11 cellular contexts compared by ENCODE assay signal in the genomic region with DNA sequence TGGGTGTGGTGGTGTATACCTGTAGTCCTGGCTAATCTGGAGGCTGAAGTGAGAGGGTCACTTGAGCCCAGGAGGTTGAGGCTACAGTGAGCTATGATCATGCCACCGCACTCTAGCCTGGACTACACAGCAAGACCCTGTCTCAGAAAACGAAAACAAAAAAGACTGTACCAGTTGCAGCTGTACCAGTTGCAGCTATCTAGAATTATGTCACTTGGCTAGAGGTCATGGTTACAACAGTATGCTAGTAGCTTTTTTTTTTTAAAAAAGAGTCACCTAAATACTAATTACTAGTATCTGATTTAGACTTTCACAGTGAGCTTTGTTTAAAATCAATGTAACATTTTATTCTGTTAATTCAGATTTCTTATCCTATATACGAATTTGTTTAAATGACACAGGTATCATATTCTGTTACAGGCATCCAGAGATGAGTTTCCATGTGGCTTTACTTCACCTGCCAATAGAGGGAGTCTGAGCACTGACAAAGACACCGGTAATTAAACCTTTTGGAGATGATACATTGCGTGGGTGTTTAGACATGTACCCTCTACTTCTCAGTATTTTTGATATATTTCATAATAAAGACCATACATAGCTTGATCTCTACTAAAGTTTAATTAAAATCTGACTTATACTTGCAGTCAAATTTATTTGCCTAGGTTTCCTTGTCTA.
DNase-seq lines count a peak whose midpoint lies in the region; ATAC-seq, FAIRE-seq and TF ChIP-seq lines count a peak whose summit lies in the region.
"Had no signal": no experiment of that assay in that cellular context is flagged by ENCODE, and none has a peak within 500 bp of the region (broad histone marks: within the 10 kb centered on the region; RNA-seq: fewer than 3 reads in every experiment).

No MANE protein-coding gene starts in this region.

- DNase-seq in D341Med (ENCODE audit: low spot score) (peak; percentile 25), H4 (ENCODE audit: low spot score) (peak; percentile 3), RCC 7860 (ENCODE audit: low spot score) (no peak), nucleus accumbens (lab: John Stamatoyannopoulos, UW) (no peak), gastrocnemius medialis (no peak), pons (ENCODE audit: low spot score) (no peak)
- DNase-seq: activated naive CD4-positive, alpha-beta T cell; left cardiac atrium; NCI-H774 had no signal

- peak in 2 of 5 experiments; percentile 14 to 27 for TF ChIP-seq CTCF in gastrocnemius medialis (IDR thresholded peaks at IDR 0.05 in 4 of 5, conservative IDR thresholded peaks at IDR 0.05 in 1 of 5)

- H3K27me3 ChIP-seq in gastrocnemius medialis: no peaks in the 10 kb centered on the region

- in situ Hi-C loops in gastrocnemius medialis (cut with MboI; ENCODE audit: low sequenced_read_pairs in 4 of 4): loop anchor here in 1 of 4 donors (25.0 kb wide), 1 partner anchor 435 kb away; the partner anchor contains the start of gene CT47C1

- H3K36me3 ChIP-seq in gastrocnemius medialis: no peaks in the 10 kb centered on the region

- FAIRE-seq in RCC 7860 (lab: Jason Lieb, UNC) (peak; percentile 82), islet of Langerhans (lab: Jason Lieb, UNC) (peak; percentile 93)

- H3K4me3 ChIP-seq in gastrocnemius medialis: no peak overlapping the region

- intact Hi-C loops in gastrocnemius medialis (cut with DNase I; ENCODE audit: low total_unique reads): no loop called here

- H3K27ac ChIP-seq in gastrocnemius medialis: no peak overlapping the region

- no peaks in the 10 kb centered on the region for H3K9me3 ChIP-seq in gastrocnemius medialis

- no peak for TF ChIP-seq POLR2A in gastrocnemius medialis (IDR thresholded peaks at IDR 0.05)

- ATAC-seq in GM18909 (IDR thresholded peaks at IDR 0.05; ENCODE audit: poor library complexity, unreplicated experiment) (no peak), gastrocnemius medialis (no peak)
- ATAC-seq: left cardiac atrium had no signal

- no peaks in the 10 kb centered on the region for H3K4me1 ChIP-seq in gastrocnemius medialis

Comparison
In these comparisons a context has a peak if more than half of its experiments do, and no peak if none do; other contexts are left out.
1. DNase-seq: peak in D341Med (single experiment) and H4 (single experiment); none in RCC 7860 (single experiment), nucleus accumbens (0 of 56), gastrocnemius medialis (0 of 2) and pons (single experiment).